In genomic region chr15:73335026-73335425, GRCh38 we compare ENCODE assay signal across 26 cellular contexts. TPM values are rescaled to one million over a fixed set of nuclear protein-coding genes. Genes with fewer than 3 reads are reported as not detected.
A peak's percentile ranks its signal among the peaks of the same experiment; 100 is the strongest.
DNase-seq lines count a peak whose midpoint lies in the region; ATAC-seq and TF ChIP-seq lines count a peak whose summit lies in the region.
"Had no signal": no experiment of that assay in that cellular context is flagged by ENCODE, and none has a peak within 500 bp of the region (broad histone marks: within the 10 kb centered on the region; RNA-seq: fewer than 3 reads in every experiment).

No MANE protein-coding gene starts in this region.

- H3K23ac ChIP-seq in mesendoderm (ENCODE audit: low read length) = no peak overlapping the region

- H3K79me1 ChIP-seq in mesendoderm (ENCODE audit: low read length) = no peaks in the 10 kb centered on the region

- no peak overlapping the region for H3K56ac ChIP-seq in mesendoderm (ENCODE audit: low read length)

- no peak overlapping the region for H3K4me2 ChIP-seq in mesendoderm (ENCODE audit: low read length)
- H3K4me2 ChIP-seq: GM23338, KMS-11 had no signal

- no peaks in the 10 kb centered on the region for H3K36me3 ChIP-seq in RWPE2 (ENCODE audit: low read depth)
- no peaks in the 10 kb centered on the region for H3K36me3 ChIP-seq in mesendoderm (ENCODE audit: control insufficient read depth, insufficient read depth, low read length)
- no peaks in the 10 kb centered on the region for H3K36me3 ChIP-seq in aorta (ENCODE audit: control insufficient read depth in 1 of 2, insufficient read depth in 2 of 2, low read length in 1 of 2)

- in situ Hi-C loops in GM13976 (cut with MboI; ENCODE audit: low sequenced_read_pairs, unreplicated experiment) = no loop called here

- no peak overlapping the region for H2AK5ac ChIP-seq in mesendoderm (ENCODE audit: low read length)

- WGBS in mesendoderm (ENCODE audit: extremely low coverage, insufficient coverage, low lambda C conversion rate) = no CpG with 5 or more reads among the region's 9 CpGs
- WGBS in aorta, 2 donors = 57 to 59% methylated on average over 9 of the region's 9 CpGs

- no peak overlapping the region for H3K27ac ChIP-seq in RWPE2 (ENCODE audit: poor library complexity, severe bottlenecking)
- H3K27ac ChIP-seq in mesendoderm (ENCODE audit: low read depth, low read length) = no peak overlapping the region
- no peak overlapping the region for H3K27ac ChIP-seq in aorta (ENCODE audit: low read depth in 1 of 2, low read length in 2 of 2)
- H3K27ac ChIP-seq: KMS-11 had no signal

- TF ChIP-seq CTCF in natural killer cell (IDR thresholded peaks at IDR 0.05) (no peak), RWPE2 (IDR thresholded peaks at IDR 0.05; ENCODE audit: poor library complexity, severe bottlenecking) (no peak), GM13976 (IDR thresholded peaks at IDR 0.05; ENCODE audit: borderline replicate concordance, control extremely low read depth, extremely low read depth, insufficient read depth, missing control alignments) (no peak)

- H3K79me2 ChIP-seq in mesendoderm (ENCODE audit: control insufficient read depth, insufficient read depth, low read length) = no peaks in the 10 kb centered on the region

- no peaks in the 10 kb centered on the region for H3K36me3 Mint-ChIP-seq in natural killer cell treated with Interleukin-12 subunit alpha and Interleukin-12 subunit beta and Interleukin-15 and Interleukin-18, amount 100 ng/mL, for 72 hours
- H3K36me3 Mint-ChIP-seq in natural killer cell = no peaks in the 10 kb centered on the region
- no peaks in the 10 kb centered on the region for H3K36me3 Mint-ChIP-seq in activated T-cell treated with anti-CD3 and anti-CD28 coated beads, Interleukin-2, amount 50 U/mL, for 24 hours (ENCODE audit: low read depth)
- H3K36me3 Mint-ChIP-seq: CD8-positive, alpha-beta memory T cell had no signal

- peaks cover 4% of the 10 kb centered on the region for H3K27me3 ChIP-seq in RWPE2 (ENCODE audit: insufficient read depth, poor library complexity, severe bottlenecking)
- no peaks in the 10 kb centered on the region for H3K27me3 ChIP-seq in mesendoderm (ENCODE audit: insufficient read depth, low read length, poor library complexity)
- H3K27me3 ChIP-seq in aorta (ENCODE audit: control insufficient read depth in 1 of 2, insufficient read depth in 2 of 2, low read length in 1 of 2) = no peaks in the 10 kb centered on the region

- H3K18ac ChIP-seq in mesendoderm (ENCODE audit: low read length) = no peak overlapping the region

- DNase-seq in natural killer cell treated with Interleukin-12 subunit alpha and Interleukin-12 subunit beta and Interleukin-15 and Interleukin-18, amount 100 ng/mL, for 72 hours (ENCODE audit: low spot score) = peak; percentile 38
- DNase-seq in natural killer cell = no peak
- peak; percentile 52 for DNase-seq in RWPE2 (ENCODE audit: low spot score)
- peak; percentile 3 for DNase-seq in mesendoderm
- DNase-seq in aorta = peak; percentile 20 to 28
- no peak for DNase-seq in activated T-cell treated with anti-CD3 and anti-CD28 coated beads, Interleukin-2, amount 50 U/mL, for 24 hours
- DNase-seq in GM13976 (ENCODE audit: low spot score) = no peak
- DNase-seq in OCI-M1 (lab: John Stamatoyannopoulos, UW) = no peak
- DNase-seq: C1 segment of cervical spinal cord; Calu3; CD8-positive, alpha-beta memory T cell; DMS153; HCEC 1CT; IMR-90; NCI-H1092 treated with DMSO at 0.1 percent for 48 hours; NCI-H146; NCI-H2029; NCI-H2171 treated with DMSO at 0.1 percent for 48 hours; NCI-H524 treated with DMSO at 0.1 percent for 48 hours had no signal

- no peak for ATAC-seq in natural killer cell treated with Interleukin-12 subunit alpha and Interleukin-12 subunit beta and Interleukin-15 and Interleukin-18, amount 100 ng/mL, for 72 hours
- ATAC-seq in natural killer cell (no peak), RWPE2 (ENCODE audit: low read depth) (no peak), aorta (ENCODE audit: low FRiP score) (no peak)
- ATAC-seq: GM23338, Right ventricle myocardium inferior had no signal

- no peak overlapping the region for H3K4me3 ChIP-seq in RWPE2 (ENCODE audit: severe bottlenecking)
- H3K4me3 ChIP-seq in mesendoderm (ENCODE audit: low read length) = no peak overlapping the region
- no peak overlapping the region for H3K4me3 ChIP-seq in aorta (ENCODE audit: low read length in 2 of 2)
- H3K4me3 ChIP-seq: GM23338 had no signal

- no peak overlapping the region for H3K4me3 Mint-ChIP-seq in natural killer cell treated with Interleukin-12 subunit alpha and Interleukin-12 subunit beta and Interleukin-15 and Interleukin-18, amount 100 ng/mL, for 72 hours
- H3K4me3 Mint-ChIP-seq in natural killer cell = no peak overlapping the region
- no peak overlapping the region for H3K4me3 Mint-ChIP-seq in activated T-cell treated with anti-CD3 and anti-CD28 coated beads, Interleukin-2, amount 50 U/mL, for 24 hours
- H3K4me3 Mint-ChIP-seq: CD8-positive, alpha-beta memory T cell; GM23338 had no signal

- H4K5ac ChIP-seq in mesendoderm (ENCODE audit: low read length) = no peak overlapping the region

- H3K27me3 Mint-ChIP-seq in natural killer cell treated with Interleukin-12 subunit alpha and Interleukin-12 subunit beta and Interleukin-15 and Interleukin-18, amount 100 ng/mL, for 72 hours = peaks cover 0 to 10% of the 10 kb centered on the region in 2 donors
- peaks cover 7 to 10% of the 10 kb centered on the region in 2 donors for H3K27me3 Mint-ChIP-seq in natural killer cell (ENCODE audit: low read depth in 2 of 2)
- no peaks in the 10 kb centered on the region for H3K27me3 Mint-ChIP-seq in activated T-cell treated with anti-CD3 and anti-CD28 coated beads, Interleukin-2, amount 50 U/mL, for 24 hours

- no peak overlapping the region for H2BK120ac ChIP-seq in mesendoderm (ENCODE audit: low read depth, low read length)

- intact Hi-C loops in natural killer cell (cut with micrococcal nuclease) = no loop called here
- intact Hi-C loops in aorta (cut with DNase I) = no loop called here

- no peak overlapping the region for H2BK5ac ChIP-seq in mesendoderm (ENCODE audit: low read length)

- H3K4me1 ChIP-seq in RWPE2 (ENCODE audit: insufficient read depth, poor library complexity, severe bottlenecking) (no peaks in the 10 kb centered on the region), mesendoderm (ENCODE audit: control insufficient read depth, low read depth, low read length) (no peaks in the 10 kb centered on the region), aorta (ENCODE audit: control insufficient read depth in 1 of 2, insufficient read depth in 2 of 2, low read length in 2 of 2) (no peaks in the 10 kb centered on the region)

- H3K9me3 Mint-ChIP-seq in natural killer cell treated with Interleukin-12 subunit alpha and Interleukin-12 subunit beta and Interleukin-15 and Interleukin-18, amount 100 ng/mL, for 72 hours = no peaks in the 10 kb centered on the region
- no peaks in the 10 kb centered on the region for H3K9me3 Mint-ChIP-seq in natural killer cell
- no peaks in the 10 kb centered on the region for H3K9me3 Mint-ChIP-seq in activated T-cell treated with anti-CD3 and anti-CD28 coated beads, Interleukin-2, amount 50 U/mL, for 24 hours
- H3K9me3 Mint-ChIP-seq: CD8-positive, alpha-beta memory T cell; GM23338 had no signal

- H4K8ac ChIP-seq in mesendoderm (ENCODE audit: low read depth, low read length) = no peak overlapping the region

- no peak overlapping the region for H2BK15ac ChIP-seq in mesendoderm (replicated peaks; ENCODE audit: low read depth)

- H3K9ac ChIP-seq in mesendoderm (ENCODE audit: low read length) = no peak overlapping the region
- H3K9ac ChIP-seq: KMS-11 had no signal

- no peaks in the 10 kb centered on the region for H3K9me3 ChIP-seq in RWPE2 (ENCODE audit: severe bottlenecking)
- no peaks in the 10 kb centered on the region for H3K9me3 ChIP-seq in aorta (ENCODE audit: control insufficient read depth, low read length)

- no peaks in the 10 kb centered on the region for H3K4me1 Mint-ChIP-seq in natural killer cell treated with Interleukin-12 subunit alpha and Interleukin-12 subunit beta and Interleukin-15 and Interleukin-18, amount 100 ng/mL, for 72 hours (ENCODE audit: low read depth in 2 of 2)
- H3K4me1 Mint-ChIP-seq in natural killer cell = no peaks in the 10 kb centered on the region
- H3K4me1 Mint-ChIP-seq in activated T-cell treated with anti-CD3 and anti-CD28 coated beads, Interleukin-2, amount 50 U/mL, for 24 hours (ENCODE audit: low read depth) = no peaks in the 10 kb centered on the region
- H3K4me1 Mint-ChIP-seq: CD8-positive, alpha-beta memory T cell had no signal

- H3K27ac Mint-ChIP-seq in natural killer cell treated with Interleukin-12 subunit alpha and Interleukin-12 subunit beta and Interleukin-15 and Interleukin-18, amount 100 ng/mL, for 72 hours = no peak overlapping the region
- H3K27ac Mint-ChIP-seq in natural killer cell = no peak overlapping the region
- no peak overlapping the region for H3K27ac Mint-ChIP-seq in activated T-cell treated with anti-CD3 and anti-CD28 coated beads, Interleukin-2, amount 50 U/mL, for 24 hours
- H3K27ac Mint-ChIP-seq: CD8-positive, alpha-beta memory T cell had no signal

- H3K4ac ChIP-seq in mesendoderm (ENCODE audit: low read depth, low read length) = no peak overlapping the region

RNA-seq across cellular contexts. Expression of gene HCN4, which starts 33.7 kb away (rescaled TPM):
- total RNA-seq in natural killer cell treated with Interleukin-12 subunit alpha and Interleukin-12 subunit beta and Interleukin-15 and Interleukin-18, amount 100 ng/mL, for 72 hours = not detected
- total RNA-seq in natural killer cell (not detected), aorta (not detected)
- 2.8 TPM for polyA plus RNA-seq in mesendoderm (2013, experiment 1 of 2)
- 2.9 TPM for polyA plus RNA-seq in mesendoderm (2013, experiment 2 of 2)
- under 1 TPM in 1 of 2 donors, not detected in 1; under 0.01 TPM for polyA plus RNA-seq in aorta
- total RNA-seq: G401, HT1080, IMR-90, OCI-LY7, SK-MEL-5 had no signal
- polyA plus RNA-seq: CD8-positive, alpha-beta memory T cell; IMR-90 had no signal

Comparison
In these comparisons a context has a peak if more than half of its experiments do, and no peak if none do; other contexts are left out.
1. DNase-seq: peak in natural killer cell treated with Interleukin-12 subunit alpha and Interleukin-12 subunit beta and Interleukin-15 and Interleukin-18, amount 100 ng/mL, for 72 hours (single experiment), RWPE2 (single experiment), mesendoderm (single experiment) and aorta (2 of 2); none in natural killer cell (single experiment), activated T-cell treated with anti-CD3 and anti-CD28 coated beads, Interleukin-2, amount 50 U/mL, for 24 hours (single experiment), GM13976 (single experiment) and OCI-M1 (single experiment).